In the genomic region with DNA sequence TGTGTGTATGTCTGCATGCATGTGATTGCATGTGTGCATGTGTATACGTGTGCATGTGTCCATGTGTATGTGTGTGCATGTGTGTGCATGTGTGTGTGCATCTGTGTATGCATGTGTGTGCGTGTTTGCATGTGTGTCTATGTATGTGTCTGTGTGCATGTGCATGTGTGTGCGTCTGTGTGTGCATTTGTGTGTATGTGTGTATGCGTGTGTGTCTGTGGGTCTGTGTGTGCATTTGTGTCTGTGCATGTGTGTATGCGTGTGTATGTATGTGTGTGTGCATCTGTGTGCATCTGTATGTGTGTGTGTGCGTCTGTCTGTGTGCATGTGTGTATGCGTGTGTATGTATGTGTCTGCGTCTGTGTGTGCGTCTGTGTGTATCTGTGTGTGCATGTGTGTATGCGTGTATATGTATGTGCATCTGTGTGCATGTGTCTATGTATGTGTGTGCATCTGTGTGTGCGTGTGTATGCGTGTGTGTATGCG, we compare ENCODE assay signal across 1 cellular context.
A peak's percentile ranks its signal among the peaks of the same experiment; 100 is the strongest.
TF ChIP-seq lines count a peak whose summit lies in the region.

No MANE protein-coding gene starts in this region.

TF ChIP-seq in endothelial cell of umbilical vein, 7 proteins besides CTCF, POLR2A, EP300 and RAD21:
- TF ChIP-seq, protein P1, sequence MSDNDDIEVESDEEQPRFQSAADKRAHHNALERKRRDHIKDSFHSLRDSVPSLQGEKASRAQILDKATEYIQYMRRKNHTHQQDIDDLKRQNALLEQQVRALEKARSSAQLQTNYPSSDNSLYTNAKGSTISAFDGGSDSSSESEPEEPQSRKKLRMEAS (IDR thresholded peaks at IDR 0.05; ENCODE audit: insufficient read depth, insufficient read length) = peak; percentile 62
- TF ChIP-seq FOS (IDR thresholded peaks at IDR 0.05; ENCODE audit: borderline replicate concordance, insufficient read depth, low read length) = no peak
